Comparison of ENCODE assay signal across 11 cellular contexts in the genomic region with DNA sequence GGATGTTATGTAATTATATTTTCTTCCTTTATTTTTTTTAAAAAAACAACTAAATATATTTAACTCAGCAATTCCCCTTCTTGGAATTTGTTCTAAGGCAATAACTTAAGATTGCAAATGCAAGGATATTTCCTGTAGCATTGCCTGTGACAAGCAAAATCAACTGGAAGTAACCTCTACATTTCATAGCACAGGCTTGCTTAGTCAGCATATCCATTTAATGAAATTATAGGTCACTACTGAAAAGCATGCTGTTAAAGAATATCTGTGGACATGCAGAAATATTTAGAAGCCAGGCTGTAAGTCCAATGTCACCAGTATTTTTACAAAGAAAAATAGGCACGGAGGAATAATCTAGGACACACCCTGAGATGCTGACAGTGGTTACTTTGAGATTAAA. TPM values are rescaled to one million over a fixed set of nuclear protein-coding genes. Genes with fewer than 3 reads are reported as not detected.
"Had no signal": no experiment of that assay in that cellular context is flagged by ENCODE, and none has a peak within 500 bp of the region (broad histone marks: within the 10 kb centered on the region; RNA-seq: fewer than 3 reads in every experiment).

No MANE protein-coding gene starts in this region.

- H3K27me3 Mint-ChIP-seq: IgD-negative memory B cell had no signal

- H3K4me3 ChIP-seq: GM23248, HAP-1 had no signal

- ATAC-seq: HCT116 had no signal

- H3K9me3 ChIP-seq: HAP-1 had no signal

- H3K9me3 Mint-ChIP-seq: HFFc6 had no signal

- H3K4me3 Mint-ChIP-seq: HFFc6, IgD-negative memory B cell had no signal

- H3K9ac ChIP-seq: GM23248 had no signal

- H3K4me1 ChIP-seq: HAP-1 had no signal

- H3K36me3 Mint-ChIP-seq: IgD-negative memory B cell had no signal

- H3K27ac Mint-ChIP-seq: HFFc6, IgD-negative memory B cell had no signal

- DNase-seq: GM23248, GOT3, H7, HFFc6, KG1 had no signal

- H3K36me3 ChIP-seq: HAP-1 had no signal

- H3K27ac ChIP-seq: GM23248, HL-60 had no signal

- H2AFZ ChIP-seq: GM23248 had no signal

- H3K4me1 Mint-ChIP-seq: IgD-negative memory B cell had no signal

RNA-seq across cellular contexts. Expression of gene MEP1A, which starts 8.7 kb away (rescaled TPM):
- total RNA-seq: GM23248, H7, HFFc6, HT1080 had no signal
- polyA plus RNA-seq: GM23248, IgD-negative memory B cell had no signal

RNA-seq across cellular contexts. Expression of gene ANKRD66, which starts 37.8 kb away (rescaled TPM):
- total RNA-seq: GM23248, H4, H7, HFFc6, HT1080 had no signal
- polyA plus RNA-seq: GM23248, IgD-negative memory B cell had no signal

RNA-seq across cellular contexts. Expression of gene PLA2G7, which starts 49.4 kb away (rescaled TPM):
- total RNA-seq: GM23248, H4, HFFc6, HT1080 had no signal
- polyA plus RNA-seq: GM23248, IgD-negative memory B cell had no signal
